ENCODE assay signal across 8 cellular contexts in genomic region chr14:103716899-103717411, GRCh38. TPM values are rescaled to one million over a fixed set of nuclear protein-coding genes. Genes with fewer than 3 reads are reported as not detected.
DNase-seq lines count a peak whose midpoint lies in the region; TF ChIP-seq lines count a peak whose summit lies in the region.

No MANE protein-coding gene starts in this region.

- no peak overlapping the region for H3K9ac ChIP-seq in HUES48 (ENCODE audit: low read depth, low read length)
- peak overlapping the region; percentile 51 for H3K9ac ChIP-seq in muscle layer of colon (ENCODE audit: low read length)

- H3K36me3 ChIP-seq in A673 (ENCODE audit: insufficient read depth, low read length, poor library complexity, severe bottlenecking) = peaks cover 5% of the 10 kb centered on the region
- H3K36me3 ChIP-seq in HUES48 (ENCODE audit: control insufficient read depth, insufficient read depth, low read length) = no peaks in the 10 kb centered on the region; the same call in 1 of the 2 replicates
- H3K36me3 ChIP-seq in brain microvascular endothelial cell (replicated peaks) = no peaks in the 10 kb centered on the region
- no peaks in the 10 kb centered on the region for H3K36me3 ChIP-seq in muscle layer of colon (ENCODE audit: insufficient read depth, low read length)

- CTCF ChIA-PET in A673 (lab: Charles Lee) = interaction anchor here (0.6 kb wide), 1 partner anchor 145 kb away, joined by 3 read pairs; no protein-coding TSS in a partner anchor

- no peaks in the 10 kb centered on the region for H3K9me3 ChIP-seq in A673 (ENCODE audit: low read depth, low read length, poor library complexity, severe bottlenecking)
- no peaks in the 10 kb centered on the region for H3K9me3 ChIP-seq in HUES48 (ENCODE audit: control insufficient read depth, insufficient read depth, low read length)
- H3K9me3 ChIP-seq in muscle layer of colon (ENCODE audit: low read length) = no peaks in the 10 kb centered on the region

- BruUV-seq in A673 (replicated peaks; lab: Mats Ljungman, UMichigan) = TSS peak; percentile 51

- DNase-seq in A673 (ENCODE audit: low spot score) = no peak
- DNase-seq in brain microvascular endothelial cell = no peak
- DNase-seq in NCI-H748 (lab: John Stamatoyannopoulos, UW; ENCODE audit: unreplicated experiment) = no peak
- DNase-seq in NCI-H1417 (lab: John Stamatoyannopoulos, UW) = no peak
- no peak for DNase-seq in T-helper 9 cell
- DNase-seq in head of caudate nucleus = no peak

- in situ Hi-C loops in brain microvascular endothelial cell (cut with HindIII; ENCODE audit: low pct_ligation_motif_present, low sequenced_read_pairs) = no loop called here

- peak overlapping the region; percentile 79 for H3K4me3 ChIP-seq in A673 (ENCODE audit: low read depth, low read length, poor library complexity, severe bottlenecking)
- peak overlapping the region; percentile 73 for H3K4me3 ChIP-seq in HUES48 (ENCODE audit: low read depth, low read length)
- H3K4me3 ChIP-seq in brain microvascular endothelial cell (ENCODE audit: low read depth, low read length) = peak overlapping the region; percentile 76
- peak overlapping the region; percentile 38 to 74 for H3K4me3 ChIP-seq in muscle layer of colon (ENCODE audit: low read depth in 1 of 2, low read length in 2 of 2)

- POLR2A ChIA-PET in A673 (lab: Charles Lee; ENCODE audit: low non-redundant PET) = no interaction called here

- H3K27me3 ChIP-seq in A673 (replicated peaks; ENCODE audit: insufficient read depth, low read depth, low read length, poor library complexity) = no peaks in the 10 kb centered on the region
- H3K27me3 ChIP-seq in HUES48 (ENCODE audit: control insufficient read depth, insufficient read depth, low read length) = no peaks in the 10 kb centered on the region
- H3K27me3 ChIP-seq in brain microvascular endothelial cell (replicated peaks) = no peaks in the 10 kb centered on the region
- no peaks in the 10 kb centered on the region for H3K27me3 ChIP-seq in muscle layer of colon (ENCODE audit: control insufficient read depth in 1 of 2, insufficient read depth in 2 of 2, low read length in 2 of 2)

- TF ChIP-seq CTCF in A673 (conservative IDR thresholded peaks at IDR 0.05; ENCODE audit: low read depth, low read length) = no peak
- no peak for TF ChIP-seq CTCF in brain microvascular endothelial cell (IDR thresholded peaks at IDR 0.05; ENCODE audit: low read depth, low read length, missing control alignments)

- intact Hi-C loops in A673 (cut with micrococcal nuclease; ENCODE audit: unreplicated experiment) (no loop called here), head of caudate nucleus (cut with DNase I) (loop anchor here (10.0 kb wide), 1 partner anchor 142 kb away; no protein-coding TSS in a partner anchor)

- H3K27ac ChIP-seq in A673 (ENCODE audit: low read depth, low read length, poor library complexity, severe bottlenecking) (peak overlapping the region; percentile 96), HUES48 (ENCODE audit: low read depth, low read length) (no peak overlapping the region), brain microvascular endothelial cell (no peak overlapping the region), muscle layer of colon (ENCODE audit: low read depth, low read length) (no peak overlapping the region)

- peaks cover 14% of the 10 kb centered on the region for H3K4me1 ChIP-seq in A673 (ENCODE audit: insufficient read depth, low read length, poor library complexity, severe bottlenecking)
- H3K4me1 ChIP-seq in HUES48 (ENCODE audit: control insufficient read depth, insufficient read depth, low read length) = 0 out of 2 replicates have a peak, but pooled peaks cover 3% of the 10 kb centered on the region
- H3K4me1 ChIP-seq in muscle layer of colon (ENCODE audit: insufficient read depth, low read length) = peaks cover 44% of the 10 kb centered on the region

RNA-seq across cellular contexts. Expression of gene ZFYVE21, which starts 1.3 kb away (rescaled TPM):
- 35.7 and 38.6 TPM in 2 replicates for total RNA-seq in A673 (2021)

RNA-seq across cellular contexts. Expression of gene XRCC3, which starts 1.7 kb away (rescaled TPM):
- total RNA-seq in A673 (2021) = 82.1 and 91.8 TPM in 2 replicates
